In the genomic region with DNA sequence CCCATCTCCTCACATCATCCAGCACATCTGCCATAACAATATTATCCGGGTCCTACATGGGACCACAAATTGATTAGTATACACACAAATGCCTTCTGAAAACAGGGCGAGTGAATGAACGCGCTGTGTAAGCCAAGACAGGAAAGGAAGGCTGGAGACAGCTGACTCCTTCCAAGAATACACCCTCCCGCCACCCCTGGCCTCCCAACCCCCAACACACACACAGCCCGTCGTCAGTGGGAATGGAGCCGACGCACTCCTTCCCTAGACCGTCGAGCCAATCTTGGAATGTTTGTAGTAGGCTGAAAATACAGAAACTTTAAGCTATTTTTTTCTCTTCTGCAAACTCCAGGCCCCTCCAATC, we compare ENCODE assay signal across 8 cellular contexts. TPM values are rescaled to one million over a fixed set of nuclear protein-coding genes. Genes with fewer than 3 reads are reported as not detected.
DNase-seq lines count a peak whose midpoint lies in the region; ATAC-seq, FAIRE-seq and TF ChIP-seq lines count a peak whose summit lies in the region.

No MANE protein-coding gene starts in this region.

- peak; percentile 24 for ATAC-seq in GM21360 (IDR thresholded peaks at IDR 0.05; ENCODE audit: unreplicated experiment)

- H3K79me2 ChIP-seq in ACC112 (ENCODE audit: control insufficient read depth, insufficient read depth, low read length, unreplicated experiment): peaks cover 7% of the 10 kb centered on the region
- H3K79me2 ChIP-seq in endothelial cell of umbilical vein (ENCODE audit: control insufficient read depth, insufficient read depth, low read length): no peaks in the 10 kb centered on the region
- H3K79me2 ChIP-seq in neural progenitor cell (ENCODE audit: low read depth): peaks cover 11% of the 10 kb centered on the region

- H3K27ac Mint-ChIP-seq in neural progenitor cell: peak overlapping the region; percentile 53

- H3F3A ChIP-seq in neural progenitor cell (ENCODE audit: low read depth): no peaks in the 10 kb centered on the region

- dilution Hi-C loops in endothelial cell of umbilical vein (cut with MboI; ENCODE audit: extremely low pct_ligation_motif_present, low sequenced_read_pairs): no loop called here

- no peak for TF ChIP-seq POLR2A in endothelial cell of umbilical vein (IDR thresholded peaks at IDR 0.05; ENCODE audit: low read depth, low read length)

- DNase-seq in endothelial cell of umbilical vein (ENCODE audit: low read depth, low spot score) (no peak), neural progenitor cell (ENCODE audit: low spot score) (no peak), pons (ENCODE audit: low spot score) (no peak), NCI-H1105 (lab: John Stamatoyannopoulos, UW) (no peak), glomerular visceral epithelial cell (ENCODE audit: extremely low spot score) (no peak)

- no peaks in the 10 kb centered on the region for H3K36me3 ChIP-seq in ACC112 (ENCODE audit: insufficient read depth, low read length)
- no peaks in the 10 kb centered on the region for H3K36me3 ChIP-seq in KOPT-K1 (ENCODE audit: insufficient read depth, low read length)
- no peaks in the 10 kb centered on the region for H3K36me3 ChIP-seq in endothelial cell of umbilical vein (ENCODE audit: control insufficient read depth in 2 of 2, extremely low read depth in 1 of 2, insufficient read depth in 2 of 2, low read length in 2 of 2)
- H3K36me3 ChIP-seq in neural progenitor cell: no peaks in the 10 kb centered on the region

- no TSS peak for BruUV-seq in endothelial cell of umbilical vein (replicated peaks; lab: Mats Ljungman, UMichigan)

- H3K4me3 Mint-ChIP-seq in neural progenitor cell: peak overlapping the region; percentile 96

- H3K27me3 ChIP-seq in ACC112 (ENCODE audit: insufficient read depth, low read length): no peaks in the 10 kb centered on the region
- no peaks in the 10 kb centered on the region for H3K27me3 ChIP-seq in endothelial cell of umbilical vein (ENCODE audit: control insufficient read depth in 2 of 2, insufficient read depth in 2 of 2, low read length in 2 of 2)
- no peaks in the 10 kb centered on the region for H3K27me3 ChIP-seq in neural progenitor cell

- H3K36me3 Mint-ChIP-seq in neural progenitor cell: no peaks in the 10 kb centered on the region

- intact Hi-C loops in endothelial cell of umbilical vein (cut with micrococcal nuclease): no loop called here

- no peaks in the 10 kb centered on the region for H3K9me3 Mint-ChIP-seq in neural progenitor cell

- peak overlapping the region; percentile 80 for H2AFZ ChIP-seq in ACC112 (ENCODE audit: low read length, unreplicated experiment)
- peak overlapping the region; percentile 94 for H2AFZ ChIP-seq in endothelial cell of umbilical vein (ENCODE audit: low read depth, low read length)
- H2AFZ ChIP-seq in neural progenitor cell (replicated peaks): no peak overlapping the region

- TF ChIP-seq CTCF in endothelial cell of umbilical vein (IDR thresholded peaks at IDR 0.05; ENCODE audit: extremely low read depth in 1 of 2, insufficient read depth in 1 of 2, low read depth in 1 of 2, low read length in 2 of 2) (no peak), neural progenitor cell (IDR thresholded peaks at IDR 0.05) (no peak)

- CTCF ChIA-PET in endothelial cell of umbilical vein (lab: Charles Lee): interaction anchor here (1.0 to 1.9 kb wide), 4 partner anchors 37 to 797 kb away, joined by 6 to 13 read pairs (median 6); partner anchors contain the start of gene RRAGB

- FAIRE-seq in endothelial cell of umbilical vein (lab: Jason Lieb, UNC): no peak

- 0 out of 2 replicates have a peak overlapping the region, but pooled peaks have one; percentile 29 for H3K27ac ChIP-seq in ACC112 (ENCODE audit: low read depth, low read length)
- peak overlapping the region; percentile 71 for H3K27ac ChIP-seq in KOPT-K1 (ENCODE audit: low read depth, low read length, poor library complexity, severe bottlenecking)
- H3K27ac ChIP-seq in endothelial cell of umbilical vein (ENCODE audit: insufficient read depth, low read depth, low read length): no peak overlapping the region
- no peak overlapping the region for H3K27ac ChIP-seq in neural progenitor cell

- H3K9ac ChIP-seq in endothelial cell of umbilical vein (replicated peaks; ENCODE audit: extremely low read depth, insufficient read depth, low read length): peak overlapping the region; percentile 33
- H3K9ac ChIP-seq in neural progenitor cell: no peak overlapping the region

- H3K27me3 Mint-ChIP-seq in neural progenitor cell (ENCODE audit: insufficient read depth, low read depth): peaks cover 2% of the 10 kb centered on the region

- H3K4me2 ChIP-seq in endothelial cell of umbilical vein (ENCODE audit: insufficient read depth, low read length): peak overlapping the region; percentile 54
- peak overlapping the region; percentile 82 for H3K4me2 ChIP-seq in neural progenitor cell

- H3K9me3 ChIP-seq in KOPT-K1 (ENCODE audit: insufficient read depth, low read length, poor library complexity, severe bottlenecking): no peaks in the 10 kb centered on the region
- no peaks in the 10 kb centered on the region for H3K9me3 ChIP-seq in endothelial cell of umbilical vein (replicated peaks; ENCODE audit: control insufficient read depth, insufficient read depth, low read length)
- H3K9me3 ChIP-seq in neural progenitor cell (ENCODE audit: low read depth): no peaks in the 10 kb centered on the region

- POLR2A ChIA-PET in endothelial cell of umbilical vein (lab: Charles Lee): interaction anchor here (1.5 kb wide), 1 partner anchor 266 kb away, joined by 7 read pairs; the partner anchor contains the start of gene RRAGB

- H3K4me1 ChIP-seq in ACC112 (ENCODE audit: control insufficient read depth, insufficient read depth, low read length, unreplicated experiment) (peaks cover 3% of the 10 kb centered on the region), endothelial cell of umbilical vein (ENCODE audit: control insufficient read depth, extremely low read depth, insufficient read depth, low read length) (peaks cover 5% of the 10 kb centered on the region), neural progenitor cell (no peaks in the 10 kb centered on the region)

- peak overlapping the region; percentile 89 for H3K4me3 ChIP-seq in ACC112 (ENCODE audit: low read depth, low read length)
- peak overlapping the region; percentile 56 to 70 (median 61) for H3K4me3 ChIP-seq in endothelial cell of umbilical vein (replicated peaks in 1 of 3; ENCODE audit: insufficient read depth in 1 of 3, low read depth in 1 of 3, low read length in 3 of 3)
- peak overlapping the region; percentile 73 for H3K4me3 ChIP-seq in neural progenitor cell

- peaks cover 6% of the 10 kb centered on the region for H3K4me1 Mint-ChIP-seq in neural progenitor cell

- no peaks in the 10 kb centered on the region for H3K9me1 ChIP-seq in endothelial cell of umbilical vein (replicated peaks; ENCODE audit: control insufficient read depth, extremely low read depth, insufficient read depth, low read length)

- H4K20me1 ChIP-seq in endothelial cell of umbilical vein (replicated peaks; ENCODE audit: control insufficient read depth, extremely low read depth, insufficient read depth, low read length): no peaks in the 10 kb centered on the region
- H4K20me1 ChIP-seq in neural progenitor cell (ENCODE audit: low read depth): no peaks in the 10 kb centered on the region

TF ChIP-seq in endothelial cell of umbilical vein, 7 proteins besides CTCF, POLR2A, EP300 and RAD21:
- TF ChIP-seq MAX (IDR thresholded peaks at IDR 0.05; ENCODE audit: insufficient read depth, insufficient read length) (no peak), JUN (IDR thresholded peaks at IDR 0.05; ENCODE audit: borderline replicate concordance, insufficient read depth, insufficient read length, low read depth) (no peak), GATA2 (IDR thresholded peaks at IDR 0.05; ENCODE audit: insufficient read depth, insufficient read length, low read depth, low read length) (no peak), POLR2AphosphoS5 (IDR thresholded peaks at IDR 0.05; ENCODE audit: insufficient read depth, low read depth, low read length) (no peak), FOS (IDR thresholded peaks at IDR 0.05; ENCODE audit: borderline replicate concordance, insufficient read depth, low read length) (no peak), EZH2 (IDR thresholded peaks at IDR 0.05; ENCODE audit: borderline replicate concordance, low read depth, low read length, severe bottlenecking) (no peak), MYC (IDR thresholded peaks at IDR 0.05; ENCODE audit: low read depth, low read length) (no peak)

RNA-seq across cellular contexts. Expression of gene MAGEH1, which starts 0.3 kb away (rescaled TPM):
- total RNA-seq in endothelial cell of umbilical vein (15.1 and 15.8 TPM in 2 replicates), neural progenitor cell (ENCODE audit: low replicate concordance) (21.3 and 23.5 TPM in 2 replicates)
- polyA plus RNA-seq in endothelial cell of umbilical vein: 31.8 and 32.2 TPM in 2 replicates
- 23.8 and 28.4 TPM in 2 replicates for polyA plus RNA-seq in endothelial cell of umbilical vein (2011; cell fraction: cytosol; rRNA removed)
- 11.1 and 14.5 TPM in 2 replicates for polyA plus RNA-seq in endothelial cell of umbilical vein (2011; cell fraction: nucleus; rRNA removed)
- polyA plus RNA-seq in endothelial cell of umbilical vein (2012): 15.9 and 19.7 TPM in 2 replicates
- 13.9 and 17.7 TPM in 2 replicates for polyA minus RNA-seq in endothelial cell of umbilical vein
- polyA minus RNA-seq in endothelial cell of umbilical vein (2011; cell fraction: cytosol; rRNA and poly(A)+ RNA removed): not detected
- 2.4 and 3.4 TPM in 2 replicates for polyA minus RNA-seq in endothelial cell of umbilical vein (2011; cell fraction: nucleus; rRNA and poly(A)+ RNA removed)

RNA-seq across cellular contexts. Expression of gene USP51, which starts 38.0 kb away (rescaled TPM):
- 0.77 and 0.97 TPM in 2 replicates for total RNA-seq in endothelial cell of umbilical vein
- 0.86 and 0.94 TPM in 2 replicates for polyA plus RNA-seq in endothelial cell of umbilical vein
- 0.48 TPM in 2 replicates for polyA plus RNA-seq in endothelial cell of umbilical vein (2011; cell fraction: cytosol; rRNA removed)
- 0.54 and 0.63 TPM in 2 replicates for polyA plus RNA-seq in endothelial cell of umbilical vein (2011; cell fraction: nucleus; rRNA removed)
- polyA plus RNA-seq in endothelial cell of umbilical vein (2012): 0.33 and 0.41 TPM in 2 replicates
- 5.2 and 6.6 TPM in 2 replicates for polyA minus RNA-seq in endothelial cell of umbilical vein
- polyA minus RNA-seq in endothelial cell of umbilical vein (2011; cell fraction: cytosol; rRNA and poly(A)+ RNA removed): not detected
- 1.6 and 3.8 TPM in 2 replicates for polyA minus RNA-seq in endothelial cell of umbilical vein (2011; cell fraction: nucleus; rRNA and poly(A)+ RNA removed)
- total RNA-seq in neural progenitor cell (ENCODE audit: low replicate concordance): 6.6 and 8.6 TPM in 2 replicates

Comparison
In these comparisons a context has a peak if more than half of its experiments do, and no peak if none do; other contexts are left out.
1. H3K27ac ChIP-seq: peak in ACC112 (single experiment) and KOPT-K1 (single experiment); none in endothelial cell of umbilical vein (single experiment) and neural progenitor cell (single experiment).
2. Peak in every context shown above with its lines, with median percentiles within 50 percentile points of each other: H3K4me3 ChIP-seq.